In the genomic region with DNA sequence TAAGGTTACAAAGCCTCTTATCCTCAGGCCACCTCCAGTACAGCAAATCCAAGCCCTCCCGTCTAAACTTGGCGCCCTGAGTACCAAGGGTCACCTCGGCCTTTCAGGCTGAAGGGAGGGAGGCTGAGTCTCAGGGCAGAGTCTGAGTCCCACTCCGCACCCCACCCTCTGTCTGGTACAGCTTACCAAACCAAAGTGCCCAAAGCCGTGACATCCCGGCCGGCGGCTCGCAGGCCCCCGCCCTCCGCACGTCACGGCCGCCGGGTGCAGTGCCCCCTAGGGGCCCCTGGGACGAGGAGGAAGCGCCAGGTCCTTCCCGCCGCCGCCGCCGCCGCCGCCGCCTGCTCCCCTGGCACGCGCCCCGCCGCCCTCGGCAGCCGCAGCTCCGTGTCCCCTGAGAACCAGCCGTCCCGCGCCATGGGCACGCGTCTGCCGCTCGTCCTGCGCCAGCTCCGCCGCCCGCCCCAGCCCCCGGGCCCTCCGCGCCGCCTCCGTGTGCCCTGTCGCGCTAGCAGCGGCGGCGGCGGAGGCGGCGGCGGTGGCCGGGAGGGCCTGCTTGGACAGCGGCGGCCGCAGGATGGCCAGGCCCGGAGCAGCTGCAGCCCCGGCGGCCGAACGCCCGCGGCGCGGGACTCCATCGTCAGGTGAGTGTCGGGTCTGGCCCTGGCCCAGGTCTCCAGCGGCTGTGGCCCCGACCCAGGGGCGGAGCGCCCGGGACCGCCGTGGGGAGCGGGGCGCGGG, we compare ENCODE assay signal across 1 cellular context.
A peak's percentile ranks its signal among the peaks of the same experiment; 100 is the strongest.
TF ChIP-seq lines count a peak whose summit lies in the region.

MTHFD1L (plus strand) TSS at position 297 of the 741 bp plus-strand sequence; CDS start at position 418, 121 bp downstream.

TF ChIP-seq in SK-N-SH, 30 proteins besides CTCF, POLR2A, EP300 and RAD21 (continued from another document):
- TF ChIP-seq MAX (IDR thresholded peaks at IDR 0.05; ENCODE audit: low read depth), result peak; percentile 65; the same call in 1 of the 2 replicates
- TF ChIP-seq SMC3 (IDR thresholded peaks at IDR 0.05; ENCODE audit: low read depth, low read length), result no peak
- TF ChIP-seq SIN3A (IDR thresholded peaks at IDR 0.05; ENCODE audit: borderline replicate concordance, low read depth, low read length), result peak; percentile 82; the same call in 1 of the 2 replicates
- no peak for TF ChIP-seq EZH2phosphoT487 (IDR thresholded peaks at IDR 0.05; ENCODE audit: borderline replicate concordance, low read depth)
- no peak for TF ChIP-seq FOXM1 (IDR thresholded peaks at IDR 0.05; ENCODE audit: low read depth)
- TF ChIP-seq, protein P1, sequence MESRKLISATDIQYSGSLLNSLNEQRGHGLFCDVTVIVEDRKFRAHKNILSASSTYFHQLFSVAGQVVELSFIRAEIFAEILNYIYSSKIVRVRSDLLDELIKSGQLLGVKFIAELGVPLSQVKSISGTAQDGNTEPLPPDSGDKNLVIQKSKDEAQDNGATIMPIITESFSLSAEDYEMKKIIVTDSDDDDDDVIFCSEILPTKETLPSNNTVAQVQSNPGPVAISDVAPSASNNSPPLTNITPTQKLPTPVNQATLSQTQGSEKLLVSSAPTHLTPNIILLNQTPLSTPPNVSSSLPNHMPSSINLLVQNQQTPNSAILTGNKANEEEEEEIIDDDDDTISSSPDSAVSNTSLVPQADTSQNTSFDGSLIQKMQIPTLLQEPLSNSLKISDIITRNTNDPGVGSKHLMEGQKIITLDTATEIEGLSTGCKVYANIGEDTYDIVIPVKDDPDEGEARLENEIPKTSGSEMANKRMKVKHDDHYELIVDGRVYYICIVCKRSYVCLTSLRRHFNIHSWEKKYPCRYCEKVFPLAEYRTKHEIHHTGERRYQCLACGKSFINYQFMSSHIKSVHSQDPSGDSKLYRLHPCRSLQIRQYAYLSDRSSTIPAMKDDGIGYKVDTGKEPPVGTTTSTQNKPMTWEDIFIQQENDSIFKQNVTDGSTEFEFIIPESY (IDR thresholded peaks at IDR 0.05; ENCODE audit: borderline replicate concordance, low read depth), result no peak
- TF ChIP-seq GABPA (IDR thresholded peaks at IDR 0.05; ENCODE audit: low read depth), result no peak
